ENCODE assay signal across 29 cellular contexts in genomic region chr1:63103682-63104081, GRCh38.
"Had no signal": no experiment of that assay in that cellular context is flagged by ENCODE, and none has a peak within 500 bp of the region (broad histone marks: within the 10 kb centered on the region; RNA-seq: fewer than 3 reads in every experiment).

No MANE protein-coding gene starts in this region.

- H3K4me3 ChIP-seq: gastrocnemius medialis, heart left ventricle, hepatocyte, lung, mucosa of descending colon, prostate gland, right atrium auricular region, smooth muscle cell, stomach, thyroid gland, vagina had no signal

- H3K4me3 Mint-ChIP-seq: effector memory CD8-positive, alpha-beta T cell; memory B cell; mesothelial cell of epicardium; naive B cell; natural killer cell treated with Interleukin-12 subunit alpha and Interleukin-12 subunit beta and Interleukin-15 and Interleukin-18, amount 100 ng/mL, for 72 hours; neural crest cell had no signal

- H3K36me3 ChIP-seq: gastrocnemius medialis, heart left ventricle, prostate gland, right atrium auricular region, stomach, thyroid gland, vagina had no signal

- H3K27ac Mint-ChIP-seq: effector memory CD8-positive, alpha-beta T cell; memory B cell; mesothelial cell of epicardium; naive B cell; natural killer cell treated with Interleukin-12 subunit alpha and Interleukin-12 subunit beta and Interleukin-15 and Interleukin-18, amount 100 ng/mL, for 72 hours had no signal

- H3K36me3 Mint-ChIP-seq: memory B cell; mesothelial cell of epicardium; naive B cell; natural killer cell treated with Interleukin-12 subunit alpha and Interleukin-12 subunit beta and Interleukin-15 and Interleukin-18, amount 100 ng/mL, for 72 hours had no signal

- H3K79me2 ChIP-seq: hepatocyte, parathyroid adenoma had no signal

- H3K9ac ChIP-seq: parathyroid adenoma had no signal

- H3K4me2 ChIP-seq: hepatocyte, smooth muscle cell had no signal

- H3K27ac ChIP-seq: gastrocnemius medialis, heart left ventricle, hepatocyte, parathyroid adenoma, prostate gland, right atrium auricular region, stomach, thyroid gland, vagina had no signal

- H2AFZ ChIP-seq: hepatocyte, parathyroid adenoma had no signal

- H3K9me3 ChIP-seq: gastrocnemius medialis, heart left ventricle, mucosa of descending colon, prostate gland, right atrium auricular region, stomach, thyroid gland, vagina had no signal

- ATAC-seq: effector memory CD8-positive, alpha-beta T cell; gastrocnemius medialis; heart left ventricle; left lobe of liver; mucosa of descending colon; natural killer cell treated with Interleukin-12 subunit alpha and Interleukin-12 subunit beta and Interleukin-15 and Interleukin-18, amount 100 ng/mL, for 72 hours; sciatic nerve had no signal

- DNase-seq: cortex of kidney; effector memory CD8-positive, alpha-beta T cell; foreskin fibroblast; gastrocnemius medialis; heart left ventricle; kidney; mucosa of descending colon; naive B cell; stimulated activated CD4-positive, alpha-beta T cell treated with anti-CD3 and anti-CD28 coated beads, Interleukin-12 subunit alpha, Interleukin-12 subunit beta, amount 100 ng/mL, for 4 hours; stimulated activated CD4-positive, alpha-beta T cell treated with anti-CD3 and anti-CD28 coated beads, Interleukin-1b, Interleukin-23, amount 100 ng/mL, for 48 hours; stimulated activated CD4-positive, alpha-beta T cell treated with anti-CD3 and anti-CD28 coated beads, Interleukin-4, amount 100 ng/mL, for 1 hour; stimulated activated CD8-positive, alpha-beta memory T cell treated with anti-CD3 and anti-CD28 coated beads, Interleukin-4, amount 100 ng/mL, for 48 hours; stimulated activated naive CD4-positive, alpha-beta T cell treated with Interleukin-2 at 50 U/mL for 16 hours; stomach; thyroid gland; trophoblast cell had no signal

- H3K27me3 ChIP-seq: gastrocnemius medialis, right atrium auricular region, thyroid gland, vagina had no signal

- H3K4me1 ChIP-seq: heart left ventricle, parathyroid adenoma, prostate gland, right atrium auricular region, stomach, thyroid gland, vagina had no signal

- FAIRE-seq: kidney had no signal

- H3K4me1 Mint-ChIP-seq: memory B cell, mesothelial cell of epicardium, naive B cell had no signal

- H3K9me3 Mint-ChIP-seq: effector memory CD8-positive, alpha-beta T cell; memory B cell; mesothelial cell of epicardium; natural killer cell treated with Interleukin-12 subunit alpha and Interleukin-12 subunit beta and Interleukin-15 and Interleukin-18, amount 100 ng/mL, for 72 hours; neural crest cell had no signal
